ENCODE assay signal across 1 cellular context in the genomic region with DNA sequence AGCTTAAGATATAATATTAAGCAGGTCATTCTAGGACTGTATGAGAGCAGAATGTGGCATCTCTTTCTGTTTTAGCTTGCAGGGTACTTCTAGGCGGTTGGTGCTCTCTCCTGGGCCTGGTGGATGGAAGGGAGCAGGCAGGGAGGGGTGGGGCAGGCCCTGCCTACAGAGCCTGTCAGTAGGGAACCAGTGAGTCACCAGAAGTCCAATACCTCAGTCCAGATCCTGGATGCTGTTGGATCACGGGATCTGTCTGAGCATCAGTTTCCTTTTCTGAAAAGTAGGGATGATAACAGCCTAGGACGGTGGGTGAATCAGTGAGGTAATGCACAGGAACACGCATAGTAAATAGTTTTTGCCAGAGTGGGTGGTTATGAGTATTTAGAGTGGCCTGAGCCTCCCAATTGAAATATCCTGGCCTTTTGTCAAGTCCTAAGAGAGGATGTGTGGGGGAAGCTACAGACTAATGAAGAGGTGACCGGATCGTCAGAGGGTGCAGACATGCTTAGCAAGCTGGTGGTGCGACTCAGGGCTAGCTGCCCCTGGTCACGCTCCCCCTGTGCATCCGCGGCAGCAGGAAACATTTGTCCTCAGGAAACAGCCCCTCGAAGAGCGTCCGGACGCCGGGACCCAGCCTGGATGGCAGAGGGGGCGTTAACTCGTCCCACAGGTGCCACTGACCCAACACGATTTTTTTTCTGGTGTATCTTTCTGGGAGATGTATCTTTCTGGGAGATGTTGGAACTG.
TF ChIP-seq lines count a peak whose summit lies in the region.

No MANE protein-coding gene starts in this region.

TF ChIP-seq in K562, 482 proteins besides CTCF, POLR2A, EP300 and RAD21:
- TF ChIP-seq GATAD2B (IDR thresholded peaks at IDR 0.05; ENCODE audit: borderline replicate concordance), result no peak
- no peak for TF ChIP-seq HMGN3 (IDR thresholded peaks at IDR 0.05; ENCODE audit: borderline replicate concordance, extremely low read depth, insufficient read length, low read depth, low read length)
- TF ChIP-seq JUND (IDR thresholded peaks at IDR 0.05; ENCODE audit: borderline replicate concordance, low read depth, low read length), result peak; percentile 39; the same call in 1 of the 2 replicates
- 0 out of 3 replicates have a peak, but pooled peaks have one; percentile 47 for TF ChIP-seq JUND (tag; IDR thresholded peaks at IDR 0.05; ENCODE audit: borderline replicate concordance, low read depth, low read length)
- TF ChIP-seq EGR1 (conservative IDR thresholded peaks at IDR 0.05), result 0 out of 2 replicates have a peak, but pooled peaks have one; percentile 22
- TF ChIP-seq ZFX (CRISPR knock-in tag; IDR thresholded peaks at IDR 0.05), result no peak
- TF ChIP-seq, protein P1, sequence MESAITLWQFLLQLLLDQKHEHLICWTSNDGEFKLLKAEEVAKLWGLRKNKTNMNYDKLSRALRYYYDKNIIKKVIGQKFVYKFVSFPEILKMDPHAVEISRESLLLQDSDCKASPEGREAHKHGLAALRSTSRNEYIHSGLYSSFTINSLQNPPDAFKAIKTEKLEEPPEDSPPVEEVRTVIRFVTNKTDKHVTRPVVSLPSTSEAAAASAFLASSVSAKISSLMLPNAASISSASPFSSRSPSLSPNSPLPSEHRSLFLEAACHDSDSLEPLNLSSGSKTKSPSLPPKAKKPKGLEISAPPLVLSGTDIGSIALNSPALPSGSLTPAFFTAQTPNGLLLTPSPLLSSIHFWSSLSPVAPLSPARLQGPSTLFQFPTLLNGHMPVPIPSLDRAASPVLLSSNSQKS (CRISPR knock-in tag; IDR thresholded peaks at IDR 0.05), result no peak
- TF ChIP-seq, protein P2, sequence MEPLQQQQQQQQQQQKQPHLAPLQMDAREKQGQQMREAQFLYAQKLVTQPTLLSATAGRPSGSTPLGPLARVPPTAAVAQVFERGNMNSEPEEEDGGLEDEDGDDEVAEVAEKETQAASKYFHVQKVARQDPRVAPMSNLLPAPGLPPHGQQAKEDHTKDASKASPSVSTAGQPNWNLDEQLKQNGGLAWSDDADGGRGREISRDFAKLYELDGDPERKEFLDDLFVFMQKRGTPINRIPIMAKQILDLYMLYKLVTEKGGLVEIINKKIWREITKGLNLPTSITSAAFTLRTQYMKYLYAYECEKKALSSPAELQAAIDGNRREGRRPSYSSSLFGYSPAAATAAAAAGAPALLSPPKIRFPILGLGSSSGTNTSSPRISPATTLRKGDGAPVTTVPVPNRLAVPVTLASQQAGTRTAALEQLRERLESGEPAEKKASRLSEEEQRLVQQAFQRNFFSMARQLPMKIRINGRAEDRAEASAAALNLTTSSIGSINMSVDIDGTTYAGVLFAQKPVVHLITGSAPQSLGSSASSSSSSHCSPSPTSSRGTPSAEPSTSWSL (CRISPR knock-in tag; IDR thresholded peaks at IDR 0.05; ENCODE audit: borderline replicate concordance), result 0 out of 2 replicates have a peak, but pooled peaks have one; percentile 35
- no peak for TF ChIP-seq XRCC3 (IDR thresholded peaks at IDR 0.05)
- peak; percentile 20; the same call in 1 of the 2 replicates for TF ChIP-seq SMAD4 (CRISPR knock-in tag; conservative IDR thresholded peaks at IDR 0.05)
- peak; percentile 35; the same call in 1 of the 2 replicates for TF ChIP-seq FOSL1 (tag; conservative IDR thresholded peaks at IDR 0.05)
- TF ChIP-seq CTBP1 (IDR thresholded peaks at IDR 0.05; ENCODE audit: borderline replicate concordance), result peak; percentile 44; the same call in 1 of the 2 replicates
- TF ChIP-seq, protein P3, sequence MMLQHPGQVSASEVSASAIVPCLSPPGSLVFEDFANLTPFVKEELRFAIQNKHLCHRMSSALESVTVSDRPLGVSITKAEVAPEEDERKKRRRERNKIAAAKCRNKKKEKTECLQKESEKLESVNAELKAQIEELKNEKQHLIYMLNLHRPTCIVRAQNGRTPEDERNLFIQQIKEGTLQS (IDR thresholded peaks at IDR 0.05), result peak; percentile 48; the same call in 1 of the 2 replicates
- TF ChIP-seq, protein P3 (CRISPR knock-in tag; conservative IDR thresholded peaks at IDR 0.05), result no peak
